In genomic region chr17:27245230-27245696, GRCh38 we compare ENCODE assay signal across 8 cellular contexts. TPM values are rescaled to one million over a fixed set of nuclear protein-coding genes. Genes with fewer than 3 reads are reported as not detected.
A peak's percentile ranks its signal among the peaks of the same experiment; 100 is the strongest.
DNase-seq lines count a peak whose midpoint lies in the region; ATAC-seq and TF ChIP-seq lines count a peak whose summit lies in the region.

No MANE protein-coding gene starts in this region.

- peaks cover 28% of the 10 kb centered on the region for H3K4me1 Mint-ChIP-seq in osteocyte (ENCODE audit: unreplicated experiment)
- peaks cover 31% of the 10 kb centered on the region for H3K4me1 Mint-ChIP-seq in type B pancreatic cell (ENCODE audit: unreplicated experiment)

- peak; percentile 77 for ATAC-seq in GM21447 (IDR thresholded peaks at IDR 0.05; ENCODE audit: unreplicated experiment)

- H3K27ac Mint-ChIP-seq in osteocyte (ENCODE audit: unreplicated experiment) (peak overlapping the region; percentile 72), type B pancreatic cell (peak overlapping the region; percentile 84)

- TF ChIP-seq CTCF in OCI-LY7 (conservative IDR thresholded peaks at IDR 0.05; ENCODE audit: low read length) (peak; percentile 79), osteocyte (IDR thresholded peaks at IDR 0.05) (peak; percentile 84), type B pancreatic cell (conservative IDR thresholded peaks at IDR 0.05) (peak; percentile 69)

- no peak overlapping the region for H3K27ac ChIP-seq in OCI-LY7 (ENCODE audit: low read depth, low read length, poor library complexity, severe bottlenecking)

- H3K36me3 ChIP-seq in OCI-LY7 (ENCODE audit: insufficient read depth, low read length): no peaks in the 10 kb centered on the region

- H3K9me2 ChIP-seq in OCI-LY7 (ENCODE audit: insufficient read depth, low read length): no peaks in the 10 kb centered on the region

- H3K36me3 Mint-ChIP-seq in osteocyte (ENCODE audit: unreplicated experiment) (no peaks in the 10 kb centered on the region), type B pancreatic cell (no peaks in the 10 kb centered on the region)

- H3K9me3 ChIP-seq in OCI-LY7 (ENCODE audit: low read length): no peaks in the 10 kb centered on the region

- no peaks in the 10 kb centered on the region for H4K20me1 ChIP-seq in OCI-LY7 (ENCODE audit: insufficient read depth, low read length)

- H3K4me3 Mint-ChIP-seq in osteocyte (ENCODE audit: unreplicated experiment) (peak overlapping the region; percentile 15), type B pancreatic cell (no peak overlapping the region)

- POLR2A ChIA-PET in OCI-LY7 (lab: Charles Lee): interaction anchor here (0.7 kb wide), 1 partner anchor 431 kb away, joined by 8 read pairs; no protein-coding TSS in a partner anchor

- CTCF ChIA-PET in OCI-LY7 (lab: Charles Lee; ENCODE audit: unreplicated experiment): interaction anchor here (0.7 kb wide), 1 partner anchor 78 kb away, joined by 4 read pairs; no protein-coding TSS in a partner anchor

- peak overlapping the region; percentile 47 for H3K4me2 ChIP-seq in OCI-LY7 (ENCODE audit: low read length)

- H3K27me3 Mint-ChIP-seq in osteocyte (ENCODE audit: unreplicated experiment) (peaks cover 11% of the 10 kb centered on the region), type B pancreatic cell (peaks cover under 1% of the 10 kb centered on the region)

- DNase-seq in DMS79 (lab: John Stamatoyannopoulos, UW) (peak; percentile 44), HT1080 (ENCODE audit: low read depth) (peak; percentile 86), OCI-LY7 (ENCODE audit: low spot score) (peak; percentile 77), germinal center (ENCODE audit: low spot score) (peak; percentile 75), osteocyte (ENCODE audit: extremely low spot score, unreplicated experiment) (peak; percentile 87), type B pancreatic cell (ENCODE audit: extremely low spot score, unreplicated experiment) (no peak)
- DNase-seq in activated naive CD4-positive, alpha-beta T cell treated with Interleukin-2 at 50 U/mL for 16 hours: peak; percentile 31

- H3K9me3 Mint-ChIP-seq in osteocyte (ENCODE audit: unreplicated experiment) (no peaks in the 10 kb centered on the region), type B pancreatic cell (no peaks in the 10 kb centered on the region)

- intact Hi-C loops in OCI-LY7 (cut with micrococcal nuclease; ENCODE audit: unreplicated experiment): loop anchor here (1.0 to 2.0 kb wide), 5 partner anchors 50 to 356 kb away; partner anchors contain the start of gene WSB1

- H2AFZ ChIP-seq in OCI-LY7 (ENCODE audit: low read length): peak overlapping the region; percentile 91

- no peak overlapping the region for H3K4me3 ChIP-seq in OCI-LY7 (ENCODE audit: low read depth, low read length, poor library complexity, severe bottlenecking)

- no TSS peak for BruUV-seq in OCI-LY7 (replicated peaks; lab: Mats Ljungman, UMichigan)

- H3K79me2 ChIP-seq in OCI-LY7 (ENCODE audit: insufficient read depth, low read depth, low read length): no peaks in the 10 kb centered on the region

- H3K4me1 ChIP-seq in OCI-LY7 (ENCODE audit: insufficient read depth, low read length, poor library complexity, severe bottlenecking): peaks cover 14% of the 10 kb centered on the region

RNA-seq across cellular contexts. Expression of gene WSB1, which starts 48.7 kb away (rescaled TPM):
- total RNA-seq in HT1080 (2014; rRNA removed; shearing (Covaris generic)): 31.7 and 62.4 TPM in 2 replicates
- polyA plus RNA-seq in HT1080 (2015; cell fraction: cytosol; rRNA removed): 29.0 and 30.2 TPM in 2 replicates
- 444 and 485 TPM in 2 replicates for polyA plus RNA-seq in HT1080 (2015; cell fraction: nucleus; rRNA removed)
- 86.0 and 118 TPM in 2 replicates for total RNA-seq in OCI-LY7 (2014; rRNA removed; shearing (Covaris generic))
- total RNA-seq in OCI-LY7 (2022) (115 and 118 TPM in 2 replicates), osteocyte (168 and 179 TPM in 2 replicates), type B pancreatic cell (ENCODE audit: low replicate concordance) (259 and 270 TPM in 2 replicates)
